In genomic region chr9:105877719-105878118, GRCh38 we compare ENCODE assay signal across 10 cellular contexts.
A peak's percentile ranks its signal among the peaks of the same experiment; 100 is the strongest.
DNase-seq lines count a peak whose midpoint lies in the region; ATAC-seq and TF ChIP-seq lines count a peak whose summit lies in the region.
"Had no signal": no experiment of that assay in that cellular context is flagged by ENCODE, and none has a peak within 500 bp of the region (broad histone marks: within the 10 kb centered on the region; RNA-seq: fewer than 3 reads in every experiment).

No MANE protein-coding gene starts in this region.

- no peaks in the 10 kb centered on the region for H3K36me3 ChIP-seq in BE2C
- H3K36me3 ChIP-seq in left ventricle myocardium inferior, result no peaks in the 10 kb centered on the region

- TF ChIP-seq CTCF in BE2C (IDR thresholded peaks at IDR 0.05; ENCODE audit: low read depth, low read length) (no peak), left ventricle myocardium inferior (IDR thresholded peaks at IDR 0.05; ENCODE audit: borderline replicate concordance) (no peak)

- no peaks in the 10 kb centered on the region for H3K9me3 ChIP-seq in BE2C
- H3K9me3 ChIP-seq in left ventricle myocardium inferior (replicated peaks), result no peaks in the 10 kb centered on the region
- H3K9me3 ChIP-seq: A549 had no signal

- H3K27ac ChIP-seq in left ventricle myocardium inferior (replicated peaks), result no peak overlapping the region
- H3K27ac ChIP-seq: A549 had no signal

- DNase-seq in BE2C (peak; percentile 25), NCI-H510A (lab: John Stamatoyannopoulos, UW) (peak; percentile 27), hippocampal formation (lab: John Stamatoyannopoulos, UW) (no peak), left ventricle myocardium inferior (no peak), T-helper 1 cell (no peak), cardiac septum (ENCODE audit: low spot score) (no peak)
- DNase-seq: Right ventricle myocardium superior had no signal

- ATAC-seq in GM19463 (IDR thresholded peaks at IDR 0.05; ENCODE audit: unreplicated experiment) (peak; percentile 66), HG03378 (IDR thresholded peaks at IDR 0.05; ENCODE audit: unreplicated experiment) (peak; percentile 73)
- ATAC-seq: A549 had no signal

- H3K4me1 ChIP-seq in BE2C (no peaks in the 10 kb centered on the region), left ventricle myocardium inferior (no peaks in the 10 kb centered on the region)
- H3K4me1 ChIP-seq: A549 had no signal

- no peaks in the 10 kb centered on the region for H3K27me3 ChIP-seq in BE2C
- no peaks in the 10 kb centered on the region for H3K27me3 ChIP-seq in left ventricle myocardium inferior (ENCODE audit: low read depth)

- H3K4me3 ChIP-seq in BE2C (ENCODE audit: low read depth, low read length), result no peak overlapping the region
- no peak overlapping the region for H3K4me3 ChIP-seq in left ventricle myocardium inferior
- H3K4me3 ChIP-seq: A549 had no signal

- intact Hi-C loops in left ventricle myocardium inferior (cut with micrococcal nuclease) (no loop called here), cardiac septum (cut with DNase I) (no loop called here)

Comparison
In these comparisons a context has a peak if more than half of its experiments do, and no peak if none do; other contexts are left out.
1. DNase-seq: peak in BE2C (single experiment) and NCI-H510A (single experiment); none in hippocampal formation (0 of 2), left ventricle myocardium inferior (single experiment), T-helper 1 cell (0 of 5) and cardiac septum (single experiment).